In the genomic region with DNA sequence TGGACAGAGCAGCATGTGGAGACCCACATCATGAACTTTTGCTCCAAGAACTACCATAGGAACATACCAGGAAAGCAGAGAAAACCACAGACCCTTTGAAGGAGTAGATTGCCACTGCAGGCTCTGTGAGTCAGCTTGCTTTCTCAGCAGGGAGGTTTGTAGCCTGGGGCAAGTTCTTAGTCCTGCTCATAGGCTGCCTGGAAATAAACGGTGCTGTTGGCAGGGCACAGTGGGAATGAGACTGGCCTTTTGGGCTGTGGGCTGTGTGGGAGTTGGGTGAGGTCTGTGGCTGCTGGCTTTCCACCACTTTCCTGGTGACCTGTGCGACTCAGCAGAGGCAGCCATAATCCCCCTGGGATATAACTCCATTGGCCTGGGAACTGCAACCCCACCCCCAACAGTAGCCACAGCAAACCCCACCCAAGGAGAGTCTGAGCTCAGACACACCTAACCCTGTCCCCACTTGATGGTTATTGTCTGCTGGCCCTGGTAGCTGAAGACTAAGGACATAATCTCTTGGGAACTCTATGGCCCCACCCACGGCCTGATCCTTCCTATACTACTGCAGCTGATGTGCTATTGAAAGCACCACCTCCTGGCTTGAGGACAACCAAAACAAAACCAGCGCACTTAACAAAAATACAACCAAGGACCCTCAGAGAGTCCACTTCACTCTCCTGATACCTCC, we compare ENCODE assay signal across 11 cellular contexts.
DNase-seq lines count a peak whose midpoint lies in the region; ATAC-seq and TF ChIP-seq lines count a peak whose summit lies in the region.
"Had no signal": no experiment of that assay in that cellular context is flagged by ENCODE, and none has a peak within 500 bp of the region (broad histone marks: within the 10 kb centered on the region; RNA-seq: fewer than 3 reads in every experiment).

No MANE protein-coding gene starts in this region.

- H3K36me3 ChIP-seq in BJ (ENCODE audit: control insufficient read depth, insufficient read depth, low read length) (no peaks in the 10 kb centered on the region), SK-N-MC (ENCODE audit: insufficient read depth, low read length) (no peaks in the 10 kb centered on the region)

- H3K27me3 Mint-ChIP-seq in activated CD8-positive, alpha-beta T cell treated with anti-CD3 and anti-CD28 coated beads, Interleukin-2, amount 10 ng/mL, durations not matched to agents 7 days and 5 days (ENCODE audit: low read depth), result no peaks in the 10 kb centered on the region
- H3K27me3 Mint-ChIP-seq: activated naive CD8-positive, alpha-beta T cell; stimulated activated naive CD8-positive, alpha-beta T cell treated with anti-CD3 and anti-CD28 coated beads, Interleukin-15, Interleukin-2, amounts not matched to agents 100 ng/mL and 50 ng/mL, for 24 hours had no signal

- no peaks in the 10 kb centered on the region for H3K9me3 ChIP-seq in SK-N-MC (ENCODE audit: low read depth, low read length)

- no peaks in the 10 kb centered on the region for H3K27me3 ChIP-seq in BJ (ENCODE audit: control insufficient read depth, insufficient read depth, low read length)

- ATAC-seq in GM18520 (IDR thresholded peaks at IDR 0.05; ENCODE audit: unreplicated experiment) (no peak), HG03442 (IDR thresholded peaks at IDR 0.05; ENCODE audit: unreplicated experiment) (no peak)
- ATAC-seq in activated CD8-positive, alpha-beta T cell treated with anti-CD3 and anti-CD28 coated beads, Interleukin-2, amount 10 ng/mL, durations not matched to agents 7 days and 5 days, result no peak

- TF ChIP-seq CTCF in BJ (IDR thresholded peaks at IDR 0.05; ENCODE audit: insufficient read depth, low read depth, low read length), result no peak
- no peak for TF ChIP-seq CTCF in HFF-Myc (IDR thresholded peaks at IDR 0.05; ENCODE audit: low read depth, low read length, missing control alignments)

- H3K4me1 Mint-ChIP-seq in activated CD8-positive, alpha-beta T cell treated with anti-CD3 and anti-CD28 coated beads, Interleukin-2, amount 10 ng/mL, durations not matched to agents 7 days and 5 days (ENCODE audit: low read depth), result no peaks in the 10 kb centered on the region

- no peak overlapping the region for H3K9ac ChIP-seq in SK-N-MC (ENCODE audit: insufficient read length)

- no peak overlapping the region for H3K4me3 Mint-ChIP-seq in activated CD8-positive, alpha-beta T cell treated with anti-CD3 and anti-CD28 coated beads, Interleukin-2, amount 10 ng/mL, durations not matched to agents 7 days and 5 days
- H3K4me3 Mint-ChIP-seq: activated naive CD8-positive, alpha-beta T cell; stimulated activated naive CD8-positive, alpha-beta T cell treated with anti-CD3 and anti-CD28 coated beads, Interleukin-15, Interleukin-2, amounts not matched to agents 100 ng/mL and 50 ng/mL, for 24 hours had no signal

- H3K4me3 ChIP-seq in BJ (ENCODE audit: low read depth, low read length) (no peak overlapping the region), HFF-Myc (replicated peaks; ENCODE audit: low read depth, low read length) (no peak overlapping the region), SK-N-MC (no peak overlapping the region)

- peak; percentile 69 for DNase-seq in BJ (ENCODE audit: low read depth)
- peak; percentile 9 for DNase-seq in HFF-Myc (ENCODE audit: extremely low read depth, low read depth)
- peak; percentile 84 for DNase-seq in SK-N-MC (ENCODE audit: low read depth, low spot score)
- DNase-seq in islet precursor cell, result peak; percentile 100
- no peak for DNase-seq in activated CD8-positive, alpha-beta T cell treated with anti-CD3 and anti-CD28 coated beads, Interleukin-2, amount 10 ng/mL, durations not matched to agents 7 days and 5 days
- no peak for DNase-seq in NCI-H526 (lab: John Stamatoyannopoulos, UW)
- DNase-seq: NCI-H510A had no signal

- H3K27ac ChIP-seq in SK-N-MC, result no peak overlapping the region

- POLR2A ChIA-PET in BJ (lab: Charles Lee), result no interaction called here
- POLR2A ChIA-PET in activated CD8-positive, alpha-beta T cell treated with anti-CD3 and anti-CD28 coated beads, Interleukin-2, amount 10 ng/mL, durations not matched to agents 7 days and 5 days (lab: Charles Lee), result no interaction called here

- CTCF ChIA-PET in BJ (lab: Yijun Ruan, JAX), result no interaction called here
- CTCF ChIA-PET in activated CD8-positive, alpha-beta T cell treated with anti-CD3 and anti-CD28 coated beads, Interleukin-2, amount 10 ng/mL, durations not matched to agents 7 days and 5 days (lab: Charles Lee), result no interaction called here

- peaks cover 16% of the 10 kb centered on the region for H3K9me3 Mint-ChIP-seq in activated CD8-positive, alpha-beta T cell treated with anti-CD3 and anti-CD28 coated beads, Interleukin-2, amount 10 ng/mL, durations not matched to agents 7 days and 5 days (ENCODE audit: insufficient read depth)

- no peaks in the 10 kb centered on the region for H3K36me3 Mint-ChIP-seq in activated CD8-positive, alpha-beta T cell treated with anti-CD3 and anti-CD28 coated beads, Interleukin-2, amount 10 ng/mL, durations not matched to agents 7 days and 5 days (ENCODE audit: low read depth)
- H3K36me3 Mint-ChIP-seq: activated naive CD8-positive, alpha-beta T cell had no signal

- H3K27ac Mint-ChIP-seq in activated CD8-positive, alpha-beta T cell treated with anti-CD3 and anti-CD28 coated beads, Interleukin-2, amount 10 ng/mL, durations not matched to agents 7 days and 5 days, result no peak overlapping the region
- H3K27ac Mint-ChIP-seq: activated naive CD8-positive, alpha-beta T cell; stimulated activated naive CD8-positive, alpha-beta T cell treated with anti-CD3 and anti-CD28 coated beads, Interleukin-15, Interleukin-2, amounts not matched to agents 100 ng/mL and 50 ng/mL, for 24 hours had no signal

Comparison
In these comparisons a context has a peak if more than half of its experiments do, and no peak if none do; other contexts are left out.
1. DNase-seq: peak in BJ (single experiment), HFF-Myc (single experiment), SK-N-MC (single experiment) and islet precursor cell (single experiment); none in activated CD8-positive, alpha-beta T cell treated with anti-CD3 and anti-CD28 coated beads, Interleukin-2, amount 10 ng/mL, durations not matched to agents 7 days and 5 days (single experiment) and NCI-H526 (0 of 2).